In genomic region chr2:158995677-158996049, GRCh38 we compare ENCODE assay signal across 2 cellular contexts.
TF ChIP-seq lines count a peak whose summit lies in the region.

No MANE protein-coding gene starts in this region.

TF ChIP-seq in A549, 52 proteins besides CTCF, POLR2A, EP300 and RAD21 (continued from another document):
- TF ChIP-seq, protein P1, sequence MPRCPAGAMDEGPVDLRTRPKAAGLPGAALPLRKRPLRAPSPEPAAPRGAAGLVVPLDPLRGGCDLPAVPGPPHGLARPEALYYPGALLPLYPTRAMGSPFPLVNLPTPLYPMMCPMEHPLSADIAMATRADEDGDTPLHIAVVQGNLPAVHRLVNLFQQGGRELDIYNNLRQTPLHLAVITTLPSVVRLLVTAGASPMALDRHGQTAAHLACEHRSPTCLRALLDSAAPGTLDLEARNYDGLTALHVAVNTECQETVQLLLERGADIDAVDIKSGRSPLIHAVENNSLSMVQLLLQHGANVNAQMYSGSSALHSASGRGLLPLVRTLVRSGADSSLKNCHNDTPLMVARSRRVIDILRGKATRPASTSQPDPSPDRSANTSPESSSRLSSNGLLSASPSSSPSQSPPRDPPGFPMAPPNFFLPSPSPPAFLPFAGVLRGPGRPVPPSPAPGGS (IDR thresholded peaks at IDR 0.05): no peak
- TF ChIP-seq HES2 (IDR thresholded peaks at IDR 0.05): no peak
- TF ChIP-seq PBX3 (IDR thresholded peaks at IDR 0.05): no peak
- TF ChIP-seq HOXB13 (CRISPR knock-in tag; IDR thresholded peaks at IDR 0.05; ENCODE audit: low read depth): no peak
- no peak for TF ChIP-seq E2F6 (IDR thresholded peaks at IDR 0.05; ENCODE audit: borderline replicate concordance, low read depth)
TF ChIP-seq in A549: peak in this region for 0.

TF ChIP-seq in HEK293, 187 proteins besides CTCF, POLR2A, EP300 and RAD21 (continued from another document):
- TF ChIP-seq, protein P2, sequence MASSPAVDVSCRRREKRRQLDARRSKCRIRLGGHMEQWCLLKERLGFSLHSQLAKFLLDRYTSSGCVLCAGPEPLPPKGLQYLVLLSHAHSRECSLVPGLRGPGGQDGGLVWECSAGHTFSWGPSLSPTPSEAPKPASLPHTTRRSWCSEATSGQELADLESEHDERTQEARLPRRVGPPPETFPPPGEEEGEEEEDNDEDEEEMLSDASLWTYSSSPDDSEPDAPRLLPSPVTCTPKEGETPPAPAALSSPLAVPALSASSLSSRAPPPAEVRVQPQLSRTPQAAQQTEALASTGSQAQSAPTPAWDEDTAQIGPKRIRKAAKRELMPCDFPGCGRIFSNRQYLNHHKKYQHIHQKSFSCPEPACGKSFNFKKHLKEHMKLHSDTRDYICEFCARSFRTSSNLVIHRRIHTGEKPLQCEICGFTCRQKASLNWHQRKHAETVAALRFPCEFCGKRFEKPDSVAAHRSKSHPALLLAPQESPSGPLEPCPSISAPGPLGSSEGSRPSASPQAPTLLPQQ (tag by site-specific recombination; IDR thresholded peaks at IDR 0.05): no peak
- TF ChIP-seq ZNF239 (tag by site-specific recombination; IDR thresholded peaks at IDR 0.05) (no peak), HIC1 (tag by site-specific recombination; IDR thresholded peaks at IDR 0.05) (no peak), ZNF610 (tag by site-specific recombination; IDR thresholded peaks at IDR 0.05; ENCODE audit: borderline replicate concordance) (no peak), OSR2 (tag by site-specific recombination; IDR thresholded peaks at IDR 0.05) (no peak), ZSCAN5A (tag by site-specific recombination; IDR thresholded peaks at IDR 0.05) (no peak), ZSCAN16 (tag by site-specific recombination; IDR thresholded peaks at IDR 0.05) (no peak), FEZF1 (tag by site-specific recombination; IDR thresholded peaks at IDR 0.05) (0 out of 2 replicates have a peak, but pooled peaks have one; percentile 40), ZFHX2 (tag by site-specific recombination; conservative IDR thresholded peaks at IDR 0.05) (0 out of 2 replicates have a peak, but pooled peaks have one; percentile 19), ZNF354C (tag by site-specific recombination; IDR thresholded peaks at IDR 0.05; ENCODE audit: borderline replicate concordance, low read depth) (no peak), SP3 (tag by site-specific recombination; IDR thresholded peaks at IDR 0.05) (no peak), ZBTB20 (tag by site-specific recombination; IDR thresholded peaks at IDR 0.05) (peak; percentile 53; the same call in 1 of the 2 replicates)
